Comparison of ENCODE assay signal across 8 cellular contexts in the genomic region with DNA sequence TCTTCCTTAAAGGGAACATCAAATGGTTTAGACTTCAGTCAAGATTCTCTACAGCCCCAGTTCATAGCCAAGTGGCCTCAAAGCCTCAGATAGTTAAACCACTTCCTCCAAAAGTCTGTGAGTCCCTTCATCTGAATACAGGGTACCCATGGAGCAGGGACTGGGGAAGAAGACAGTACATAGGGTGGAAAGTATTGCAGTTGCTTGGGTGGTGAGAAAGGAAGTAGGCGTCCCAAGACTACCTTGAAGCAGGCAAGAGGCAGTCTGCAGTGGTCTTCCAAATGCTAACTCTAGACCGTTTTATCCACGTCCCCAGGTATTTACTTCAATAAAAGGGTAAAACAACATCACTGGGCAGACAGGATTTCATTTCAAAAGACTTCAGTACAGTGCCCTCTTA. TPM values are rescaled to one million over a fixed set of nuclear protein-coding genes. Genes with fewer than 3 reads are reported as not detected.
A peak's percentile ranks its signal among the peaks of the same experiment; 100 is the strongest.
DNase-seq lines count a peak whose midpoint lies in the region; ATAC-seq lines count a peak whose summit lies in the region.

No MANE protein-coding gene starts in this region.

- H3K4me3 ChIP-seq in ACC112 (ENCODE audit: low read depth, low read length) = peak overlapping the region; percentile 93
- H3K4me3 ChIP-seq in HAP-1 = peak overlapping the region; percentile 54

- intact Hi-C loops in left colon (cut with DNase I, micrococcal nuclease) = loop anchor here in 1 of 2 donors (5.0 kb wide), 1 partner anchor 126 kb away; no protein-coding TSS in a partner anchor

- H3K9me3 ChIP-seq in HAP-1 = no peaks in the 10 kb centered on the region

- peak overlapping the region; percentile 96 for H3K4me3 Mint-ChIP-seq in activated CD4-positive, alpha-beta memory T cell treated with anti-CD3 and anti-CD28 coated beads, Interleukin-2, amount 10 ng/mL, durations not matched to agents 7 days and 5 days
- peak overlapping the region; percentile 97 for H3K4me3 Mint-ChIP-seq in stimulated activated effector memory CD8-positive, alpha-beta T cell treated with anti-CD3 and anti-CD28 coated beads, Interleukin-12 subunit alpha, Interleukin-12 subunit beta, amount 100 ng/mL, for 72 hours

- H3K27me3 ChIP-seq in ACC112 (ENCODE audit: insufficient read depth, low read length) (no peaks in the 10 kb centered on the region), HAP-1 (ENCODE audit: low read depth) (no peaks in the 10 kb centered on the region)

- peaks cover 61% of the 10 kb centered on the region for H3K4me1 Mint-ChIP-seq in activated CD4-positive, alpha-beta memory T cell treated with anti-CD3 and anti-CD28 coated beads, Interleukin-2, amount 10 ng/mL, durations not matched to agents 7 days and 5 days
- H3K4me1 Mint-ChIP-seq in stimulated activated effector memory CD8-positive, alpha-beta T cell treated with anti-CD3 and anti-CD28 coated beads, Interleukin-12 subunit alpha, Interleukin-12 subunit beta, amount 100 ng/mL, for 72 hours = peaks cover 54% of the 10 kb centered on the region

- H3K4me1 ChIP-seq in ACC112 (ENCODE audit: control insufficient read depth, insufficient read depth, low read length, unreplicated experiment) (peaks cover 21% of the 10 kb centered on the region), HAP-1 (no peaks in the 10 kb centered on the region)

- no peaks in the 10 kb centered on the region for H3K36me3 ChIP-seq in ACC112 (ENCODE audit: insufficient read depth, low read length)
- H3K36me3 ChIP-seq in HAP-1 (replicated peaks) = no peaks in the 10 kb centered on the region

- peaks cover 32% of the 10 kb centered on the region for H3K36me3 Mint-ChIP-seq in activated CD4-positive, alpha-beta memory T cell treated with anti-CD3 and anti-CD28 coated beads, Interleukin-2, amount 10 ng/mL, durations not matched to agents 7 days and 5 days (ENCODE audit: low read depth)
- H3K36me3 Mint-ChIP-seq in stimulated activated effector memory CD8-positive, alpha-beta T cell treated with anti-CD3 and anti-CD28 coated beads, Interleukin-12 subunit alpha, Interleukin-12 subunit beta, amount 100 ng/mL, for 72 hours = peaks cover 57% of the 10 kb centered on the region

- peak overlapping the region; percentile 93 for H3K27ac Mint-ChIP-seq in activated CD4-positive, alpha-beta memory T cell treated with anti-CD3 and anti-CD28 coated beads, Interleukin-2, amount 10 ng/mL, durations not matched to agents 7 days and 5 days
- peak overlapping the region; percentile 83 for H3K27ac Mint-ChIP-seq in stimulated activated effector memory CD8-positive, alpha-beta T cell treated with anti-CD3 and anti-CD28 coated beads, Interleukin-12 subunit alpha, Interleukin-12 subunit beta, amount 100 ng/mL, for 72 hours

- in situ Hi-C loops in HAP-1 (cut with MboI; ENCODE audit: low sequenced_read_pairs) = no loop called here

- DNase-seq in HAP-1 (ENCODE audit: low spot score in 2 of 2) (no peak), germinal center (ENCODE audit: low spot score) (peak; percentile 31), left colon (no peak), HPDE6-E6E7 (ENCODE audit: extremely low spot score) (no peak)
- peak; percentile 49 for DNase-seq in activated CD4-positive, alpha-beta memory T cell treated with anti-CD3 and anti-CD28 coated beads, Interleukin-2, amount 10 ng/mL, durations not matched to agents 7 days and 5 days
- peak in 1 of 2 donors; percentile 73 for DNase-seq in stimulated activated effector memory CD8-positive, alpha-beta T cell treated with anti-CD3 and anti-CD28 coated beads, Interleukin-12 subunit alpha, Interleukin-12 subunit beta, amount 100 ng/mL, for 72 hours (ENCODE audit: low spot score in 2 of 2)

- H3K9me3 Mint-ChIP-seq in activated CD4-positive, alpha-beta memory T cell treated with anti-CD3 and anti-CD28 coated beads, Interleukin-2, amount 10 ng/mL, durations not matched to agents 7 days and 5 days = no peaks in the 10 kb centered on the region
- no peaks in the 10 kb centered on the region for H3K9me3 Mint-ChIP-seq in stimulated activated effector memory CD8-positive, alpha-beta T cell treated with anti-CD3 and anti-CD28 coated beads, Interleukin-12 subunit alpha, Interleukin-12 subunit beta, amount 100 ng/mL, for 72 hours

- peak overlapping the region; percentile 63; the same call in 1 of the 2 replicates for H3K27ac ChIP-seq in ACC112 (ENCODE audit: low read depth, low read length)

- ATAC-seq in stimulated activated effector memory CD8-positive, alpha-beta T cell treated with anti-CD3 and anti-CD28 coated beads, Interleukin-12 subunit alpha, Interleukin-12 subunit beta, amount 100 ng/mL, for 72 hours = peak; percentile 59
- ATAC-seq in GM19452 (IDR thresholded peaks at IDR 0.05; ENCODE audit: unreplicated experiment) (no peak), left colon (no peak)

- no peak overlapping the region for H2AFZ ChIP-seq in ACC112 (ENCODE audit: low read length, unreplicated experiment)

- CTCF ChIA-PET in activated CD4-positive, alpha-beta memory T cell treated with anti-CD3 and anti-CD28 coated beads, Interleukin-2, amount 10 ng/mL, durations not matched to agents 7 days and 5 days (lab: Charles Lee) = interaction anchor here (0.6 to 3.3 kb wide), 9 partner anchors 20 to 161 kb away, joined by 3 to 17 read pairs (median 3); no protein-coding TSS in a partner anchor

- peaks cover 64% of the 10 kb centered on the region for H3K79me2 ChIP-seq in ACC112 (ENCODE audit: control insufficient read depth, insufficient read depth, low read length, unreplicated experiment)

- POLR2A ChIA-PET in activated CD4-positive, alpha-beta memory T cell treated with anti-CD3 and anti-CD28 coated beads, Interleukin-2, amount 10 ng/mL, durations not matched to agents 7 days and 5 days (lab: Charles Lee) = interaction anchor here (0.9 to 1.7 kb wide), 14 partner anchors 26 to 161 kb away, joined by 3 to 10 read pairs (median 4); no protein-coding TSS in a partner anchor

- H3K27me3 Mint-ChIP-seq in activated CD4-positive, alpha-beta memory T cell treated with anti-CD3 and anti-CD28 coated beads, Interleukin-2, amount 10 ng/mL, durations not matched to agents 7 days and 5 days = no peaks in the 10 kb centered on the region

RNA-seq across cellular contexts. Expression of gene FYN, which starts 2.0 kb away (rescaled TPM):
- total RNA-seq in activated CD4-positive, alpha-beta memory T cell treated with anti-CD3 and anti-CD28 coated beads, Interleukin-2, amount 10 ng/mL, durations not matched to agents 7 days and 5 days = 100 to 1,000 TPM; 201 to 208 TPM
- 10 to 100 TPM; 16.0 to 23.8 TPM for total RNA-seq in left colon

Comparison
In these comparisons a context has a peak if more than half of its experiments do, and no peak if none do; other contexts are left out.
1. DNase-seq: peak in activated CD4-positive, alpha-beta memory T cell treated with anti-CD3 and anti-CD28 coated beads, Interleukin-2, amount 10 ng/mL, durations not matched to agents 7 days and 5 days (single experiment) and germinal center (single experiment); none in HAP-1 (0 of 2), left colon (0 of 2) and HPDE6-E6E7 (single experiment).
2. RNA of gene FYN, which starts 2.0 kb away (total RNA-seq): 201 to 208 TPM in activated CD4-positive, alpha-beta memory T cell treated with anti-CD3 and anti-CD28 coated beads, Interleukin-2, amount 10 ng/mL, durations not matched to agents 7 days and 5 days; 16.0 to 23.8 TPM in left colon; every median in the first group is over 4 times any median in the second.